ENCODE assay signal across 8 cellular contexts in the genomic region with DNA sequence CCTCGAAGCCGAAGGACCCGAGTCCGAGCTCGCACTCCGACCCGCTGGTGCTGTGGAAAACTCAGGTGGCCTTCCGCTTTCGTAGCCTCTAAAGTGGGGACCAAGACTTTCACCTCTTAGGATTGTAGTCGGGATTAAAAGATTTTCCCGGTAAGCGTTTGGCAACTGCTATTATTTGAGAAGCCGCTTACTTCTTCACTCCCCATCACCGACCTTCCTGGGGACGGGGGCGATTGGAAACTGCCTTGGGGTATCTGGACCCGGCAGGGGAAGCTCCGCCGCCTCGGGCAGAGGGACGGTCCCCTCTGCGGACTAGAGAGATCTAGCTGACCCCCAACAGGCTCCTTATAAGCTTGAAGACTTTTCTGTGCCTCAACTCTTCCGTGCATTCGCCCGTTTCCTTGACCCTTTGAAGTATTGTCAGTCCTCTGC. TPM values are rescaled to one million over a fixed set of nuclear protein-coding genes. Genes with fewer than 3 reads are reported as not detected.
DNase-seq lines count a peak whose midpoint lies in the region; ATAC-seq and TF ChIP-seq lines count a peak whose summit lies in the region.

No MANE protein-coding gene starts in this region.

- peak overlapping the region; percentile 49 for H2AFZ ChIP-seq in neuron (ENCODE audit: low read depth, low read length)

- H3K4me3 ChIP-seq in DOHH2 (ENCODE audit: low read length), result peak overlapping the region; percentile 79
- peak overlapping the region; percentile 63 for H3K4me3 ChIP-seq in NT2/D1 (ENCODE audit: insufficient read length, low read depth)
- H3K4me3 ChIP-seq in endocrine pancreas (ENCODE audit: control insufficient read depth, insufficient read depth, low read length), result peak overlapping the region; percentile 47
- H3K4me3 ChIP-seq in neuron (ENCODE audit: low read length), result peak overlapping the region; percentile 83

- H3F3A ChIP-seq in DOHH2 (ENCODE audit: control insufficient read depth, insufficient read depth), result peaks cover 17% of the 10 kb centered on the region

- peaks cover 7% of the 10 kb centered on the region for H4K20me1 ChIP-seq in DOHH2 (ENCODE audit: control insufficient read depth, insufficient read depth, low read depth, low read length)

- ATAC-seq in GM21723 (IDR thresholded peaks at IDR 0.05; ENCODE audit: unreplicated experiment) (no peak), esophagus mucosa (no peak)

- H3K9ac ChIP-seq in NT2/D1 (ENCODE audit: insufficient read length, low read depth) (peak overlapping the region; percentile 94), endocrine pancreas (ENCODE audit: control insufficient read depth, insufficient read depth, low read length) (peak overlapping the region; percentile 94)

- H3K4me2 ChIP-seq in DOHH2 (ENCODE audit: low read length), result peak overlapping the region; percentile 91

- DNase-seq in NT2/D1 (ENCODE audit: low read depth, low spot score) (no peak), germinal center (ENCODE audit: low spot score) (no peak), NCI-H2196 treated with DMSO at 0.1 percent for 48 hours (lab: John Stamatoyannopoulos, UW; ENCODE audit: unreplicated experiment) (no peak)

- peaks cover 27% of the 10 kb centered on the region for H3K79me2 ChIP-seq in DOHH2 (ENCODE audit: control insufficient read depth, low read length)

- peak overlapping the region; percentile 34; the same call in 1 of the 2 replicates for H3K27ac ChIP-seq in DOHH2 (ENCODE audit: low read depth, low read length)

- H3K9me2 ChIP-seq in DOHH2 (replicated peaks; ENCODE audit: control insufficient read depth, low read length), result no peaks in the 10 kb centered on the region

- peaks cover 3% of the 10 kb centered on the region; the same call in 1 of the 2 replicates for H3K36me3 ChIP-seq in DOHH2 (ENCODE audit: control insufficient read depth, low read length)
- H3K36me3 ChIP-seq in NT2/D1 (ENCODE audit: insufficient read depth, insufficient read length, low read length), result no peaks in the 10 kb centered on the region
- H3K36me3 ChIP-seq in endocrine pancreas (ENCODE audit: control insufficient read depth, insufficient read depth, low read length), result no peaks in the 10 kb centered on the region
- peaks cover 12% of the 10 kb centered on the region for H3K36me3 ChIP-seq in neuron (ENCODE audit: insufficient read depth, low read length)

- peaks cover 7% of the 10 kb centered on the region; the same call in 1 of the 2 replicates for H3K27me3 ChIP-seq in DOHH2 (ENCODE audit: control insufficient read depth, low read length)
- H3K27me3 ChIP-seq in NT2/D1 (ENCODE audit: insufficient read depth, insufficient read length), result peaks cover 3% of the 10 kb centered on the region
- H3K27me3 ChIP-seq in endocrine pancreas (ENCODE audit: control insufficient read depth, insufficient read depth, low read length), result no peaks in the 10 kb centered on the region
- no peaks in the 10 kb centered on the region for H3K27me3 ChIP-seq in neuron (ENCODE audit: insufficient read depth, low read length)

- TF ChIP-seq CTCF in DOHH2 (IDR thresholded peaks at IDR 0.05; ENCODE audit: low read depth, low read length, poor library complexity, severe bottlenecking), result no peak

- H3K4me1 ChIP-seq in DOHH2 (ENCODE audit: control insufficient read depth, low read length) (peaks cover 40% of the 10 kb centered on the region), NT2/D1 (ENCODE audit: insufficient read depth, insufficient read length) (peaks cover 3% of the 10 kb centered on the region), endocrine pancreas (ENCODE audit: control insufficient read depth, insufficient read depth, low read length) (peaks cover 7% of the 10 kb centered on the region), neuron (ENCODE audit: insufficient read depth, low read length) (peaks cover 7% of the 10 kb centered on the region)

- H3K9me3 ChIP-seq in DOHH2 (ENCODE audit: control insufficient read depth, insufficient read depth, low read length), result no peaks in the 10 kb centered on the region
- H3K9me3 ChIP-seq in NT2/D1 (ENCODE audit: insufficient read depth, low read length), result no peaks in the 10 kb centered on the region
- H3K9me3 ChIP-seq in endocrine pancreas (ENCODE audit: control insufficient read depth, low read length), result no peaks in the 10 kb centered on the region
- H3K9me3 ChIP-seq in neuron (ENCODE audit: low read length), result no peaks in the 10 kb centered on the region

RNA-seq across cellular contexts. Expression of a gene that starts 0.7 kb away (rescaled TPM):
- 24.0 TPM for total RNA-seq in esophagus mucosa

RNA-seq across cellular contexts. Expression of a gene that starts 17.4 kb away (rescaled TPM):
- 18.6 TPM for total RNA-seq in esophagus mucosa
